In genomic region chr20:46328180-46328882, GRCh38 we compare ENCODE assay signal across 31 cellular contexts. TPM values are rescaled to one million over a fixed set of nuclear protein-coding genes. Genes with fewer than 3 reads are reported as not detected.
"Had no signal": no experiment of that assay in that cellular context is flagged by ENCODE, and none has a peak within 500 bp of the region (broad histone marks: within the 10 kb centered on the region; RNA-seq: fewer than 3 reads in every experiment).

No MANE protein-coding gene starts in this region.

- DNase-seq: dermis blood vessel endothelial cell; effector memory CD4-positive, alpha-beta T cell; foreskin keratinocyte; heart right ventricle; hippocampal formation; left cardiac atrium; left lung; mesenchymal stem cell; mucosa of descending colon; naive B cell; nucleus accumbens; ovary; psoas muscle; right cardiac atrium; spleen; stimulated activated CD4-positive, alpha-beta T cell treated with anti-CD3 and anti-CD28 coated beads, Interleukin-4, amount 100 ng/mL, for 4 hours; stimulated activated naive CD8-positive, alpha-beta T cell treated with anti-CD3 and anti-CD28 coated beads, Interleukin-15, Interleukin-2, amounts not matched to agents 100 U/mL and 50 U/mL, for 24 hours; substantia nigra; testis; tibial artery had no signal

- ATAC-seq: foreskin keratinocyte; gastroesophageal sphincter; heart right ventricle; left cardiac atrium; left lung; mucosa of descending colon; natural killer cell treated with Interleukin-12 subunit alpha and Interleukin-12 subunit beta and Interleukin-15 and Interleukin-18, amount 100 ng/mL, for 72 hours; psoas muscle; right cardiac atrium; stimulated activated memory B cell treated with anti-CD40 and anti-IgM and Interleukin-4, amounts not matched to agents 10 μg/mL and 1 μg/mL and 100 μg/mL, for 72 hours; stimulated activated naive CD8-positive, alpha-beta T cell treated with anti-CD3 and anti-CD28 coated beads, Interleukin-15, Interleukin-2, amounts not matched to agents 100 U/mL and 50 U/mL, for 24 hours had no signal

- H3K4me3 ChIP-seq: coronary artery, esophagus muscularis mucosa, gastroesophageal sphincter, heart right ventricle, left lung, mucosa of descending colon, ovary, psoas muscle, skin epidermis, spleen, testis, tibial artery had no signal

- H3K27me3 ChIP-seq: ovary, testis had no signal

- H3K9me3 ChIP-seq: esophagus muscularis mucosa, gastroesophageal sphincter, heart right ventricle, left lung, mucosa of descending colon, ovary, psoas muscle, spleen, testis, tibial artery had no signal

- H3K27ac ChIP-seq: coronary artery, esophagus muscularis mucosa, foreskin keratinocyte, gastroesophageal sphincter, heart right ventricle, left lung, ovary, psoas muscle, skin epidermis, spleen, testis, tibial artery had no signal

- H3K4me1 ChIP-seq: esophagus muscularis mucosa, foreskin keratinocyte, gastroesophageal sphincter, left lung, psoas muscle, spleen, testis had no signal

- H3K36me3 ChIP-seq: esophagus muscularis mucosa, gastroesophageal sphincter, heart right ventricle, left lung, ovary, spleen, tibial artery had no signal

RNA-seq across cellular contexts. Expression of gene CDH22, which starts 20.0 kb away (rescaled TPM):
- total RNA-seq: dermis blood vessel endothelial cell; endothelial cell of umbilical vein; epithelial cell of proximal tubule; fibroblast of lung; foreskin keratinocyte; kidney epithelial cell; natural killer cell treated with Interleukin-12 subunit alpha and Interleukin-12 subunit beta and Interleukin-15 and Interleukin-18, amount 100 ng/mL, for 72 hours; renal cortical epithelial cell; spleen had no signal
- polyA plus RNA-seq: endothelial cell of umbilical vein, fibroblast of lung, foreskin keratinocyte, spleen had no signal
